Comparison of ENCODE assay signal across 30 cellular contexts in genomic region chr13:80237646-80238045, GRCh38.
DNase-seq lines count a peak whose midpoint lies in the region; ATAC-seq and TF ChIP-seq lines count a peak whose summit lies in the region.
"Had no signal": no experiment of that assay in that cellular context is flagged by ENCODE, and none has a peak within 500 bp of the region (broad histone marks: within the 10 kb centered on the region; RNA-seq: fewer than 3 reads in every experiment).

No MANE protein-coding gene starts in this region.

- H4K20me1 ChIP-seq in PC-9 (ENCODE audit: insufficient read depth): no peaks in the 10 kb centered on the region

- H3K79me2 ChIP-seq in PC-9 (ENCODE audit: low read depth): no peaks in the 10 kb centered on the region

- intact Hi-C loops in PC-9 (cut with micrococcal nuclease; ENCODE audit: unreplicated experiment) (loop anchor here (5.0 kb wide), 1 partner anchor 105 kb away; no protein-coding TSS in a partner anchor), heart right ventricle (cut with DNase I) (loop anchor here in 1 of 10 donors (5.0 kb wide), 1 partner anchor 100 kb away; no protein-coding TSS in a partner anchor)

- H3K9me2 ChIP-seq in PC-9 (ENCODE audit: insufficient read depth): no peaks in the 10 kb centered on the region

- no peak for ATAC-seq in heart right ventricle
- ATAC-seq: activated T-cell treated with anti-CD3 and anti-CD28 coated beads, Interleukin-2, amount 50 U/mL, for 4 hours; left ventricle myocardium superior; natural killer cell; stimulated activated naive CD8-positive, alpha-beta T cell treated with anti-CD3 and anti-CD28 coated beads, Interleukin-15, Interleukin-2, amounts not matched to agents 100 U/mL and 50 U/mL, for 24 hours; T-helper 17 cell had no signal

- no peaks in the 10 kb centered on the region; the same call in 1 of the 2 replicates for H3K9me3 ChIP-seq in PC-9 (ENCODE audit: insufficient read depth, low read depth)
- no peaks in the 10 kb centered on the region for H3K9me3 ChIP-seq in heart right ventricle
- H3K9me3 ChIP-seq: ovary, right atrium auricular region, thyroid gland had no signal

- H3K27ac ChIP-seq in PC-9 (no peak overlapping the region), heart right ventricle (no peak overlapping the region)
- H3K27ac ChIP-seq: KMS-11, ovary, right atrium auricular region, thyroid gland had no signal

- H2AFZ ChIP-seq in PC-9: no peak overlapping the region

- CTCF ChIA-PET in PC-9 (lab: Charles Lee): no interaction called here

- peaks cover 43% of the 10 kb centered on the region for H3K4me1 ChIP-seq in PC-9 (replicated peaks; ENCODE audit: insufficient read depth)
- H3K4me1 ChIP-seq in heart right ventricle: peaks cover 0 to 16% (median 14%) of the 10 kb centered on the region in 9 donors

- H3K4me3 ChIP-seq in fibroblast of villous mesenchyme (ENCODE audit: low read depth, low read length) (no peak overlapping the region), skeletal muscle cell (ENCODE audit: low read depth, low read length) (no peak overlapping the region), PC-9 (no peak overlapping the region), heart right ventricle (no peak overlapping the region)
- H3K4me3 ChIP-seq: ovary, right atrium auricular region, thyroid gland had no signal

- H3K36me3 ChIP-seq in PC-9 (ENCODE audit: low read depth) (no peaks in the 10 kb centered on the region), heart right ventricle (no peaks in the 10 kb centered on the region)
- H3K36me3 ChIP-seq: ovary, right atrium auricular region, thyroid gland had no signal

- BruUV-seq in PC-9 (replicated peaks; lab: Mats Ljungman, UMichigan): no TSS peak

- H3K27me3 ChIP-seq in PC-9 (ENCODE audit: insufficient read depth, low read depth): no peaks in the 10 kb centered on the region
- no peaks in the 10 kb centered on the region for H3K27me3 ChIP-seq in heart right ventricle
- H3K27me3 ChIP-seq: ovary, right atrium auricular region, thyroid gland had no signal

- peak; percentile 19 for DNase-seq in GM03348 (ENCODE audit: low spot score)
- DNase-seq in NCI-H226: peak; percentile 48
- peak; percentile 14 for DNase-seq in fibroblast of villous mesenchyme (ENCODE audit: low read depth)
- DNase-seq in skeletal muscle cell (ENCODE audit: low read depth): peak; percentile 22
- no peak for DNase-seq in PC-9
- DNase-seq in activated CD4-positive, CD25-positive, alpha-beta regulatory T cell treated with anti-CD3 and anti-CD28 coated beads, Interleukin-2, amount 50 U/mL, for 72 hours: no peak
- DNase-seq in activated naive CD4-positive, alpha-beta T cell (lab: John Stamatoyannopoulos, UW): no peak
- DNase-seq in heart right ventricle: no peak
- DNase-seq: activated CD4-positive, alpha-beta T cell treated with anti-CD3 and anti-CD28 coated beads for 48 hours; activated naive CD4-positive, alpha-beta T cell treated with anti-CD3 and anti-CD28 coated beads for 36 hours; activated T-cell treated with anti-CD3 and anti-CD28 coated beads, Interleukin-2, amount 50 U/mL, for 4 hours; anterior cingulate cortex; CD4-positive, alpha-beta T cell; central memory CD4-positive, alpha-beta T cell; dermis blood vessel endothelial cell; GDM1; hippocampal formation; left ventricle myocardium superior; natural killer cell; NCI-H1092; NCI-H187 treated with DMSO at 0.1 percent for 48 hours; NCI-H526 treated with DMSO at 0.1 percent for 48 hours; ovary; stimulated activated CD4-positive, alpha-beta T cell treated with anti-CD3 and anti-CD28 coated beads, Interleukin-12 subunit alpha, Interleukin-12 subunit beta, amount 100 ng/mL, for 4 hours; stimulated activated CD4-positive, alpha-beta T cell treated with anti-CD3 and anti-CD28 coated beads, Interleukin-4, amount 100 ng/mL, for 4 hours; stimulated activated naive CD8-positive, alpha-beta T cell treated with anti-CD3 and anti-CD28 coated beads, Interleukin-15, Interleukin-2, amounts not matched to agents 100 U/mL and 50 U/mL, for 24 hours; T-helper 17 cell; thyroid gland had no signal

- POLR2A ChIA-PET in PC-9 (lab: Charles Lee; ENCODE audit: unreplicated experiment): no interaction called here

- peaks cover 20% of the 10 kb centered on the region for H3F3A ChIP-seq in PC-9 (ENCODE audit: insufficient read depth, low read depth)

- H3K4me2 ChIP-seq in PC-9: no peak overlapping the region
- H3K4me2 ChIP-seq: KMS-11 had no signal

- TF ChIP-seq CTCF in fibroblast of villous mesenchyme (IDR thresholded peaks at IDR 0.05; ENCODE audit: insufficient read depth, low read depth, low read length) (no peak), PC-9 (conservative IDR thresholded peaks at IDR 0.05) (no peak), heart right ventricle (IDR thresholded peaks at IDR 0.05) (no peak)

Comparison
In these comparisons a context has a peak if more than half of its experiments do, and no peak if none do; other contexts are left out.
1. DNase-seq: peak in GM03348 (single experiment), NCI-H226 (single experiment), fibroblast of villous mesenchyme (single experiment) and skeletal muscle cell (single experiment); none in PC-9 (0 of 2), activated CD4-positive, CD25-positive, alpha-beta regulatory T cell treated with anti-CD3 and anti-CD28 coated beads, Interleukin-2, amount 50 U/mL, for 72 hours (single experiment), activated naive CD4-positive, alpha-beta T cell (0 of 4) and heart right ventricle (0 of 2).